9 cellular contexts compared by ENCODE assay signal in the genomic region with DNA sequence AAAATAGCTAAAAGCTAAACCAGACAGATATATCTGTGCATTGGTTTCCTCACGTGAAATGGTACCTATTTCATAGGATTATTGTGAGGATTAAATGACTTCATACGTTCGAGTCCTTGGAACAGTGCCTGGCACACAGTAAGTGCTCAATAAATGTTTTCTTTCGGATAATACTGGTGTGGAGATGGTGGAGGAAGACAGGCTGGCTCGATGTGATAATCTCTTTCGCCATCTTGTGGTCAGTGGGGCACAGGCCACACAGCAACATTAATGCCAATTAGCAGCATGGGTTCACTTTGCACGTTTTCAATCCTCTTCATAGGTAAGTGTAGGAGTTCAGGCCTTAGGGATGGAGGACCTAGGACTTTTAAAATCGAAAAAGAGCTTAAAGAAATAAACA. TPM values are rescaled to one million over a fixed set of nuclear protein-coding genes. Genes with fewer than 3 reads are reported as not detected.
DNase-seq lines count a peak whose midpoint lies in the region; ATAC-seq and TF ChIP-seq lines count a peak whose summit lies in the region.
"Had no signal": no experiment of that assay in that cellular context is flagged by ENCODE, and none has a peak within 500 bp of the region (broad histone marks: within the 10 kb centered on the region; RNA-seq: fewer than 3 reads in every experiment).

No MANE protein-coding gene starts in this region.

- no peaks in the 10 kb centered on the region for H3K9me3 ChIP-seq in CD4-positive, alpha-beta T cell (ENCODE audit: control insufficient read depth, low read length)
- H3K9me3 ChIP-seq: SJCRH30 had no signal

- in situ Hi-C loops in astrocyte of the spinal cord (cut with HindIII; ENCODE audit: low sequenced_read_pairs) = no loop called here

- no peaks in the 10 kb centered on the region for H3K36me3 Mint-ChIP-seq in CD4-positive, alpha-beta T cell (ENCODE audit: low read depth)

- TF ChIP-seq CTCF in astrocyte of the spinal cord (IDR thresholded peaks at IDR 0.05; ENCODE audit: low read depth, low read length) = peak; percentile 55
- no peak for TF ChIP-seq CTCF in CD4-positive, alpha-beta T cell (IDR thresholded peaks at IDR 0.05)

- H3K27ac Mint-ChIP-seq in CD4-positive, alpha-beta T cell = no peak overlapping the region

- peak; percentile 63 for ATAC-seq in GM18867 (IDR thresholded peaks at IDR 0.05; ENCODE audit: unreplicated experiment)
- no peak for ATAC-seq in GM18520 (IDR thresholded peaks at IDR 0.05; ENCODE audit: unreplicated experiment)
- no peak for ATAC-seq in CD4-positive, alpha-beta T cell (ENCODE audit: poor library complexity)

- no peaks in the 10 kb centered on the region for H3K4me1 Mint-ChIP-seq in CD4-positive, alpha-beta T cell (ENCODE audit: low read depth)

- CTCF ChIA-PET in CD4-positive, alpha-beta T cell (lab: Charles Lee) = interaction anchor here (1.0 kb wide), 1 partner anchor 41 kb away, joined by 3 read pairs; the partner anchor contains the start of gene USP27X

- H3K27me3 ChIP-seq in CD4-positive, alpha-beta T cell (ENCODE audit: control insufficient read depth, insufficient read depth, low read length) = no peaks in the 10 kb centered on the region
- H3K27me3 ChIP-seq: SJCRH30 had no signal

- H3K27ac ChIP-seq in CD4-positive, alpha-beta T cell (ENCODE audit: low read depth, low read length) = no peak overlapping the region
- H3K27ac ChIP-seq: SJCRH30 had no signal

- intact Hi-C loops in CD4-positive, alpha-beta T cell (cut with DNase I, micrococcal nuclease) = no loop called here

- no peaks in the 10 kb centered on the region for H3K27me3 Mint-ChIP-seq in CD4-positive, alpha-beta T cell

- POLR2A ChIA-PET in CD4-positive, alpha-beta T cell (lab: Charles Lee) = no interaction called here

- H3K4me3 Mint-ChIP-seq in CD4-positive, alpha-beta T cell = no peak overlapping the region

- H3K4me3 ChIP-seq in astrocyte of the spinal cord (ENCODE audit: low read depth, low read length) = no peak overlapping the region
- H3K4me3 ChIP-seq: SJCRH30 had no signal

- DNase-seq in COR-L47 (lab: John Stamatoyannopoulos, UW) (peak; percentile 9), MV-4-11 (lab: John Stamatoyannopoulos, UW) (peak; percentile 5), astrocyte of the spinal cord (ENCODE audit: low read depth, low spot score) (peak; percentile 16), lung microvascular endothelial cell (ENCODE audit: low read depth in 2 of 2) (peak; percentile 35 to 65)
- no peak for DNase-seq in activated CD4-positive, alpha-beta T cell treated with anti-CD3 and anti-CD28 coated beads for 1 hour
- DNase-seq in CD4-positive, alpha-beta T cell = no peak

- H3K9me3 Mint-ChIP-seq in CD4-positive, alpha-beta T cell = no peaks in the 10 kb centered on the region

RNA-seq across cellular contexts. Expression of gene PAGE4, which starts 9.3 kb away (rescaled TPM):
- not detected in 2 replicates for total RNA-seq in lung microvascular endothelial cell
- total RNA-seq in CD4-positive, alpha-beta T cell = not detected
- total RNA-seq: SJCRH30 had no signal

RNA-seq across cellular contexts. Expression of gene USP27X, which starts 40.9 kb away (rescaled TPM):
- total RNA-seq in lung microvascular endothelial cell = 2.2 and 2.6 TPM in 2 replicates
- 1 to 10 TPM; 2.7 to 3.2 TPM for total RNA-seq in CD4-positive, alpha-beta T cell

Comparison
In these comparisons a context has a peak if more than half of its experiments do, and no peak if none do; other contexts are left out.
1. DNase-seq: peak in COR-L47 (single experiment), MV-4-11 (single experiment), astrocyte of the spinal cord (single experiment) and lung microvascular endothelial cell (2 of 2); none in activated CD4-positive, alpha-beta T cell treated with anti-CD3 and anti-CD28 coated beads for 1 hour (single experiment) and CD4-positive, alpha-beta T cell (0 of 10).